In genomic region chr2:102103992-102104871, GRCh38 we compare ENCODE assay signal across 8 cellular contexts. TPM values are rescaled to one million over a fixed set of nuclear protein-coding genes. Genes with fewer than 3 reads are reported as not detected.
A peak's percentile ranks its signal among the peaks of the same experiment; 100 is the strongest.
DNase-seq lines count a peak whose midpoint lies in the region; ATAC-seq and TF ChIP-seq lines count a peak whose summit lies in the region.

No MANE protein-coding gene starts in this region.

- no peaks in the 10 kb centered on the region for H3K27me3 ChIP-seq in GM23338 (ENCODE audit: insufficient read depth)

- H2AFZ ChIP-seq in GM23338, result peak overlapping the region; percentile 38; the same call in 1 of the 2 replicates

- H4K20me1 ChIP-seq in GM23338 (replicated peaks; ENCODE audit: insufficient read depth), result no peaks in the 10 kb centered on the region

- no peaks in the 10 kb centered on the region for H3K79me2 ChIP-seq in GM23338 (replicated peaks; ENCODE audit: insufficient read depth)

- no peaks in the 10 kb centered on the region for H3K4me1 ChIP-seq in GM23338 (ENCODE audit: insufficient read depth)

- H3K9me3 Mint-ChIP-seq in GM23338 (peaks cover 3% of the 10 kb centered on the region; the same call in 1 of the 3 replicates), progenitor cell of endocrine pancreas (ENCODE audit: low read depth) (peaks cover 2% of the 10 kb centered on the region)

- ATAC-seq in GM23338, result no peak
- peak; percentile 87 for ATAC-seq in left ventricle myocardium superior

- intact Hi-C loops in left ventricle myocardium superior (cut with micrococcal nuclease), result no loop called here

- H3K9me2 ChIP-seq in GM23338 (ENCODE audit: insufficient read depth), result peaks cover 6% of the 10 kb centered on the region; the same call in 1 of the 2 replicates

- no peaks in the 10 kb centered on the region for H3K36me3 ChIP-seq in GM23338 (ENCODE audit: insufficient read depth)

- H3K27ac Mint-ChIP-seq in GM23338 (no peak overlapping the region), progenitor cell of endocrine pancreas (no peak overlapping the region)

- TF ChIP-seq CTCF in GM23338 (conservative IDR thresholded peaks at IDR 0.05; ENCODE audit: low read depth in 2 of 2) (no peak), progenitor cell of endocrine pancreas (IDR thresholded peaks at IDR 0.05; ENCODE audit: unreplicated experiment) (no peak)

- H3K4me3 Mint-ChIP-seq in GM23338 (no peak overlapping the region), progenitor cell of endocrine pancreas (ENCODE audit: low read depth) (no peak overlapping the region)

- no peak overlapping the region for H3K27ac ChIP-seq in GM23338 (ENCODE audit: low read depth)

- H3K4me3 ChIP-seq in GM23338, result no peak overlapping the region

- H3K27me3 Mint-ChIP-seq in GM23338 (ENCODE audit: insufficient read depth, low read depth, poor library complexity) (peaks cover 3% of the 10 kb centered on the region), progenitor cell of endocrine pancreas (no peaks in the 10 kb centered on the region)

- peak; percentile 12 for DNase-seq in ELF-1 (ENCODE audit: low read depth, low spot score)
- no peak for DNase-seq in GM23338 (ENCODE audit: low spot score)
- DNase-seq in NCI-H226, result peak; percentile 50
- DNase-seq in activated effector memory CD4-positive, alpha-beta T cell treated with Interleukin-2 at 50 U/mL for 16 hours, result peak; percentile 23
- DNase-seq in left ventricle myocardium superior, result peak; percentile 70
- peak; percentile 37 to 57 for DNase-seq in stimulated activated CD4-positive, alpha-beta T cell treated with anti-CD3 and anti-CD28 coated beads, Interleukin-1b, Interleukin-23, amount 100 ng/mL, for 4 hours (ENCODE audit: low read depth in 2 of 2)
- no peak for DNase-seq in progenitor cell of endocrine pancreas (ENCODE audit: low spot score, unreplicated experiment)
- no peak for DNase-seq in HUDEP-2 (lab: John Stamatoyannopoulos, UW; ENCODE audit: unreplicated experiment in 76 of 76)

- no peaks in the 10 kb centered on the region for H3K4me1 Mint-ChIP-seq in GM23338
- peaks cover 32% of the 10 kb centered on the region for H3K4me1 Mint-ChIP-seq in progenitor cell of endocrine pancreas (ENCODE audit: low read depth)

- no peak overlapping the region for H3K4me2 ChIP-seq in GM23338

- H3K36me3 Mint-ChIP-seq in GM23338 (ENCODE audit: low read depth), result no peaks in the 10 kb centered on the region
- H3K36me3 Mint-ChIP-seq in progenitor cell of endocrine pancreas (ENCODE audit: insufficient read depth), result no peaks in the 10 kb centered on the region

- H3F3A ChIP-seq in GM23338 (replicated peaks; ENCODE audit: low read depth), result no peaks in the 10 kb centered on the region

TF ChIP-seq in GM23338, 12 proteins besides CTCF, POLR2A, EP300 and RAD21:
- TF ChIP-seq EZH2 (IDR thresholded peaks at IDR 0.05; ENCODE audit: low read depth, unreplicated experiment) (no peak), ETS1 (IDR thresholded peaks at IDR 0.05) (no peak), NANOG (IDR thresholded peaks at IDR 0.05; ENCODE audit: borderline replicate concordance) (no peak), CREB1 (CRISPR knock-in tag; IDR thresholded peaks at IDR 0.05; ENCODE audit: low read depth) (no peak), STAT1 (IDR thresholded peaks at IDR 0.05; ENCODE audit: unreplicated experiment) (no peak), ZNF114 (CRISPR knock-in tag; IDR thresholded peaks at IDR 0.05) (no peak), JUNB (IDR thresholded peaks at IDR 0.05; ENCODE audit: unreplicated experiment) (no peak), POLR2AphosphoS5 (IDR thresholded peaks at IDR 0.05; ENCODE audit: low read depth) (no peak), EZH2phosphoT487 (IDR thresholded peaks at IDR 0.05; ENCODE audit: unreplicated experiment) (no peak), ZNF331 (CRISPR knock-in tag; IDR thresholded peaks at IDR 0.05; ENCODE audit: low read depth) (no peak)
- TF ChIP-seq, protein P1, sequence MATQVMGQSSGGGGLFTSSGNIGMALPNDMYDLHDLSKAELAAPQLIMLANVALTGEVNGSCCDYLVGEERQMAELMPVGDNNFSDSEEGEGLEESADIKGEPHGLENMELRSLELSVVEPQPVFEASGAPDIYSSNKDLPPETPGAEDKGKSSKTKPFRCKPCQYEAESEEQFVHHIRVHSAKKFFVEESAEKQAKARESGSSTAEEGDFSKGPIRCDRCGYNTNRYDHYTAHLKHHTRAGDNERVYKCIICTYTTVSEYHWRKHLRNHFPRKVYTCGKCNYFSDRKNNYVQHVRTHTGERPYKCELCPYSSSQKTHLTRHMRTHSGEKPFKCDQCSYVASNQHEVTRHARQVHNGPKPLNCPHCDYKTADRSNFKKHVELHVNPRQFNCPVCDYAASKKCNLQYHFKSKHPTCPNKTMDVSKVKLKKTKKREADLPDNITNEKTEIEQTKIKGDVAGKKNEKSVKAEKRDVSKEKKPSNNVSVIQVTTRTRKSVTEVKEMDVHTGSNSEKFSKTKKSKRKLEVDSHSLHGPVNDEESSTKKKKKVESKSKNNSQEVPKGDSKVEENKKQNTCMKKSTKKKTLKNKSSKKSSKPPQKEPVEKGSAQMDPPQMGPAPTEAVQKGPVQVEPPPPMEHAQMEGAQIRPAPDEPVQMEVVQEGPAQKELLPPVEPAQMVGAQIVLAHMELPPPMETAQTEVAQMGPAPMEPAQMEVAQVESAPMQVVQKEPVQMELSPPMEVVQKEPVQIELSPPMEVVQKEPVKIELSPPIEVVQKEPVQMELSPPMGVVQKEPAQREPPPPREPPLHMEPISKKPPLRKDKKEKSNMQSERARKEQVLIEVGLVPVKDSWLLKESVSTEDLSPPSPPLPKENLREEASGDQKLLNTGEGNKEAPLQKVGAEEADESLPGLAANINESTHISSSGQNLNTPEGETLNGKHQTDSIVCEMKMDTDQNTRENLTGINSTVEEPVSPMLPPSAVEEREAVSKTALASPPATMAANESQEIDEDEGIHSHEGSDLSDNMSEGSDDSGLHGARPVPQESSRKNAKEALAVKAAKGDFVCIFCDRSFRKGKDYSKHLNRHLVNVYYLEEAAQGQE (IDR thresholded peaks at IDR 0.05; ENCODE audit: unreplicated experiment), result no peak
TF ChIP-seq in GM23338: peak in this region for 0.

RNA-seq across cellular contexts. Expression of gene IL1R1, which starts 38.3 kb away (rescaled TPM):
- total RNA-seq in GM23338 (2014; rRNA removed; shearing (Covaris generic)), result 0.17 and 0.47 TPM in 2 replicates
- 0.26 TPM in 1 of 2 replicates, not detected in the other for polyA plus RNA-seq in GM23338 (2016; fragmentation: Nextera tagmentation; extraction: Ambion mirVana)
- total RNA-seq in left ventricle myocardium superior (20.9 TPM), progenitor cell of endocrine pancreas (1.1 and 1.3 TPM in 2 replicates)

Comparison
In these comparisons a context has a peak if more than half of its experiments do, and no peak if none do; other contexts are left out.
1. DNase-seq: peak in ELF-1 (single experiment), NCI-H226 (single experiment), activated effector memory CD4-positive, alpha-beta T cell treated with Interleukin-2 at 50 U/mL for 16 hours (single experiment), left ventricle myocardium superior (single experiment) and stimulated activated CD4-positive, alpha-beta T cell treated with anti-CD3 and anti-CD28 coated beads, Interleukin-1b, Interleukin-23, amount 100 ng/mL, for 4 hours (2 of 2); none in GM23338 (single experiment), progenitor cell of endocrine pancreas (single experiment) and HUDEP-2 (0 of 76).